29 cellular contexts compared by ENCODE assay signal in the genomic region with DNA sequence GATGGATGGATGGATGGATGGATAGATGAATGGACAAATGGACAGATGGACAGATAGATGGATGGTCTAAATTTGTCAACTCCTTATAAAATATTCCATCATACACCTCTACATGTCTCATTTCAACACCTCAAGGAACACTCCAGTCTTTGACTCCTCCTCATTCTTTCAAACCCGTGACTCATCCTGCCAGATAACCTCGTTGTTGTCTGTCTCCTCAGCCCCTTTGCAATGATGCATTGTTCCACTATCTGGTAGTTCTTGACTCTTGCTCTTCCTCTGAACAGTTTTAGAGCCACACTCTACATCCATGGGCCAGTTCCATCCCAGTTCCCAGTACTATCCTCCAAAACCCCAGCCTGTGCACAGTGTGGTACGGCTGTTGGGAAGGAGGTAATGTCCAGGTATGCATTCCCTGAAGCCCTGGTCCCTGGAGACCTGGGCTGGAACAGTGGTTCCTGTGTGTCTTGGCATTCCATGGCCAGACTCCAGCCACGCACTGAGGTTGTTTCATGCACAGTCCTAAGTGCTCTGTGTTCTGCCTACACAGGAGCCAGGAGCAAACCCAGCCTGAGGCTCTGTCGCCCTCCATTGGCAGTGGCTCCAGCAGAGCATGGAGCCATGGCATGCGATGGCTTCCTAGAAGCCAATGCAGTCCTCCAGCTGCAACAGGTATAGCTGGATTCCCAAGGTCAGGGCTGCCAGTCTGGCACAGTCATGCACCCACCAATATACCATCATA.
DNase-seq lines count a peak whose midpoint lies in the region; ATAC-seq and TF ChIP-seq lines count a peak whose summit lies in the region.
"Had no signal": no experiment of that assay in that cellular context is flagged by ENCODE, and none has a peak within 500 bp of the region (broad histone marks: within the 10 kb centered on the region; RNA-seq: fewer than 3 reads in every experiment).

No MANE protein-coding gene starts in this region.

- POLR2A ChIA-PET in WTC11 (lab: Charles Lee): no interaction called here

- H3K9me3 Mint-ChIP-seq in WTC11: no peaks in the 10 kb centered on the region; the same call in 1 of the 2 replicates
- H3K9me3 Mint-ChIP-seq: activated CD4-positive, alpha-beta memory T cell treated with anti-CD3 and anti-CD28 coated beads, Interleukin-2, amount 10 ng/mL, durations not matched to agents 7 days and 5 days; activated T-helper 2 cell treated with anti-CD3 and anti-CD28 coated beads, Interferon-gamma antibody, Interleukin-2, Interleukin-4, amounts not matched to agents 10 μg/mL and 5 μg/mL and 100 μg/mL, durations not matched to agents 14 hours and 24 hours and 36 hours; naive thymus-derived CD8-positive, alpha-beta T cell; T-helper 1 cell treated with Interleukin-12 subunit alpha and Interleukin-12 subunit beta and Interleukin-4 antibody, amounts not matched to agents 30 μg/mL and 1 μg/mL, for 36 hours had no signal

- ATAC-seq in WTC11: peak; percentile 62; the same call in 1 of the 2 replicates
- ATAC-seq: gastroesophageal sphincter; naive thymus-derived CD8-positive, alpha-beta T cell had no signal

- peaks cover 8% of the 10 kb centered on the region; the same call in 1 of the 2 replicates for H3K4me1 Mint-ChIP-seq in WTC11
- H3K4me1 Mint-ChIP-seq: activated CD4-positive, alpha-beta memory T cell treated with anti-CD3 and anti-CD28 coated beads, Interleukin-2, amount 10 ng/mL, durations not matched to agents 7 days and 5 days; naive thymus-derived CD8-positive, alpha-beta T cell had no signal

- CTCF ChIA-PET in WTC11 (lab: Charles Lee): interaction anchor here (1.0 to 1.3 kb wide), 2 partner anchors 12 to 135 kb away, joined by 3 to 4 read pairs; a partner anchor contains a TSS

- H3K27ac Mint-ChIP-seq in WTC11: no peak overlapping the region
- H3K27ac Mint-ChIP-seq: activated CD4-positive, alpha-beta memory T cell treated with anti-CD3 and anti-CD28 coated beads, Interleukin-2, amount 10 ng/mL, durations not matched to agents 7 days and 5 days; activated T-helper 2 cell treated with anti-CD3 and anti-CD28 coated beads, Interferon-gamma antibody, Interleukin-2, Interleukin-4, amounts not matched to agents 10 μg/mL and 5 μg/mL and 100 μg/mL, durations not matched to agents 14 hours and 24 hours and 36 hours; naive thymus-derived CD8-positive, alpha-beta T cell; T-helper 1 cell treated with Interleukin-12 subunit alpha and Interleukin-12 subunit beta and Interleukin-4 antibody, amounts not matched to agents 30 μg/mL and 1 μg/mL, for 36 hours; type B pancreatic cell had no signal

- H3K36me3 Mint-ChIP-seq in WTC11: no peaks in the 10 kb centered on the region
- H3K36me3 Mint-ChIP-seq: naive thymus-derived CD8-positive, alpha-beta T cell; type B pancreatic cell had no signal

- peak; percentile 37 for DNase-seq in ELR (ENCODE audit: low read depth)
- DNase-seq in HT1080 (ENCODE audit: low read depth): peak; percentile 16
- DNase-seq in WTC11 (ENCODE audit: low spot score): peak; percentile 20
- peak; percentile 87 for DNase-seq in islet precursor cell
- no peak for DNase-seq in cerebellar nuclear complex (lab: John Stamatoyannopoulos, UW)
- DNase-seq in H4 (ENCODE audit: low spot score): no peak
- DNase-seq in HuH-7 (ENCODE audit: low spot score): no peak
- DNase-seq: activated CD4-positive, alpha-beta memory T cell treated with anti-CD3 and anti-CD28 coated beads, Interleukin-2, amount 10 ng/mL, durations not matched to agents 7 days and 5 days; activated CD4-positive, CD25-positive, alpha-beta regulatory T cell treated with anti-CD3 and anti-CD28 coated beads, Interleukin-2, amount 50 U/mL, for 72 hours; activated CD8-positive, alpha-beta memory T cell treated with anti-CD3 and anti-CD28 coated beads, Interleukin-2, amount 50 U/mL, for 4 hours; activated naive CD4-positive, alpha-beta T cell treated with anti-CD3 and anti-CD28 coated beads, Interleukin-2, amount 50 U/mL, for 16 hours; amniotic stem cell; brain microvascular endothelial cell; Caco-2; DND-41; GOT3; kidney glomerular epithelial cell; naive thymus-derived CD8-positive, alpha-beta T cell; NCI-H82; occipital lobe; sigmoid colon; SJCRH30; stimulated activated CD4-positive, alpha-beta T cell treated with anti-CD3 and anti-CD28 coated beads, Interleukin-12 subunit alpha, Interleukin-12 subunit beta, amount 100 ng/mL, for 4 hours; stimulated activated CD4-positive, alpha-beta T cell treated with anti-CD3 and anti-CD28 coated beads, Interleukin-2, amount 100 ng/mL, for 48 hours; substantia nigra had no signal

- no peak for TF ChIP-seq CTCF in WTC11 (IDR thresholded peaks at IDR 0.05)

- H3K4me3 Mint-ChIP-seq in WTC11: no peak overlapping the region
- H3K4me3 Mint-ChIP-seq: activated CD4-positive, alpha-beta memory T cell treated with anti-CD3 and anti-CD28 coated beads, Interleukin-2, amount 10 ng/mL, durations not matched to agents 7 days and 5 days; naive thymus-derived CD8-positive, alpha-beta T cell; T-helper 1 cell treated with Interleukin-12 subunit alpha and Interleukin-12 subunit beta and Interleukin-4 antibody, amounts not matched to agents 30 μg/mL and 1 μg/mL, for 36 hours; type B pancreatic cell had no signal

- no peaks in the 10 kb centered on the region for H3K27me3 Mint-ChIP-seq in WTC11 (ENCODE audit: low read depth)

TF ChIP-seq in WTC11, 78 proteins besides CTCF, POLR2A, EP300 and RAD21:
- TF ChIP-seq, protein P1, sequence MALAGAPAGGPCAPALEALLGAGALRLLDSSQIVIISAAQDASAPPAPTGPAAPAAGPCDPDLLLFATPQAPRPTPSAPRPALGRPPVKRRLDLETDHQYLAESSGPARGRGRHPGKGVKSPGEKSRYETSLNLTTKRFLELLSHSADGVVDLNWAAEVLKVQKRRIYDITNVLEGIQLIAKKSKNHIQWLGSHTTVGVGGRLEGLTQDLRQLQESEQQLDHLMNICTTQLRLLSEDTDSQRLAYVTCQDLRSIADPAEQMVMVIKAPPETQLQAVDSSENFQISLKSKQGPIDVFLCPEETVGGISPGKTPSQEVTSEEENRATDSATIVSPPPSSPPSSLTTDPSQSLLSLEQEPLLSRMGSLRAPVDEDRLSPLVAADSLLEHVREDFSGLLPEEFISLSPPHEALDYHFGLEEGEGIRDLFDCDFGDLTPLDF (CRISPR knock-in tag; IDR thresholded peaks at IDR 0.05): no peak
- TF ChIP-seq, protein P2, sequence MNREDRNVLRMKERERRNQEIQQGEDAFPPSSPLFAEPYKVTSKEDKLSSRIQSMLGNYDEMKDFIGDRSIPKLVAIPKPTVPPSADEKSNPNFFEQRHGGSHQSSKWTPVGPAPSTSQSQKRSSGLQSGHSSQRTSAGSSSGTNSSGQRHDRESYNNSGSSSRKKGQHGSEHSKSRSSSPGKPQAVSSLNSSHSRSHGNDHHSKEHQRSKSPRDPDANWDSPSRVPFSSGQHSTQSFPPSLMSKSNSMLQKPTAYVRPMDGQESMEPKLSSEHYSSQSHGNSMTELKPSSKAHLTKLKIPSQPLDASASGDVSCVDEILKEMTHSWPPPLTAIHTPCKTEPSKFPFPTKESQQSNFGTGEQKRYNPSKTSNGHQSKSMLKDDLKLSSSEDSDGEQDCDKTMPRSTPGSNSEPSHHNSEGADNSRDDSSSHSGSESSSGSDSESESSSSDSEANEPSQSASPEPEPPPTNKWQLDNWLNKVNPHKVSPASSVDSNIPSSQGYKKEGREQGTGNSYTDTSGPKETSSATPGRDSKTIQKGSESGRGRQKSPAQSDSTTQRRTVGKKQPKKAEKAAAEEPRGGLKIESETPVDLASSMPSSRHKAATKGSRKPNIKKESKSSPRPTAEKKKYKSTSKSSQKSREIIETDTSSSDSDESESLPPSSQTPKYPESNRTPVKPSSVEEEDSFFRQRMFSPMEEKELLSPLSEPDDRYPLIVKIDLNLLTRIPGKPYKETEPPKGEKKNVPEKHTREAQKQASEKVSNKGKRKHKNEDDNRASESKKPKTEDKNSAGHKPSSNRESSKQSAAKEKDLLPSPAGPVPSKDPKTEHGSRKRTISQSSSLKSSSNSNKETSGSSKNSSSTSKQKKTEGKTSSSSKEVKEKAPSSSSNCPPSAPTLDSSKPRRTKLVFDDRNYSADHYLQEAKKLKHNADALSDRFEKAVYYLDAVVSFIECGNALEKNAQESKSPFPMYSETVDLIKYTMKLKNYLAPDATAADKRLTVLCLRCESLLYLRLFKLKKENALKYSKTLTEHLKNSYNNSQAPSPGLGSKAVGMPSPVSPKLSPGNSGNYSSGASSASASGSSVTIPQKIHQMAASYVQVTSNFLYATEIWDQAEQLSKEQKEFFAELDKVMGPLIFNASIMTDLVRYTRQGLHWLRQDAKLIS (CRISPR knock-in tag; IDR thresholded peaks at IDR 0.05; ENCODE audit: borderline replicate concordance): no peak
- TF ChIP-seq ZNF423 (CRISPR knock-in tag; IDR thresholded peaks at IDR 0.05) (no peak), ZBTB21 (CRISPR knock-in tag; IDR thresholded peaks at IDR 0.05; ENCODE audit: borderline replicate concordance) (no peak), NFE2L1 (CRISPR knock-in tag; IDR thresholded peaks at IDR 0.05) (no peak), IRF2 (CRISPR knock-in tag; IDR thresholded peaks at IDR 0.05; ENCODE audit: borderline replicate concordance, low read depth) (no peak)

Comparison
In these comparisons a context has a peak if more than half of its experiments do, and no peak if none do; other contexts are left out.
1. DNase-seq: peak in ELR (single experiment), HT1080 (single experiment), WTC11 (single experiment) and islet precursor cell (single experiment); none in cerebellar nuclear complex (0 of 2), H4 (single experiment) and HuH-7 (single experiment).